ENCODE assay signal across 25 cellular contexts in the genomic region with DNA sequence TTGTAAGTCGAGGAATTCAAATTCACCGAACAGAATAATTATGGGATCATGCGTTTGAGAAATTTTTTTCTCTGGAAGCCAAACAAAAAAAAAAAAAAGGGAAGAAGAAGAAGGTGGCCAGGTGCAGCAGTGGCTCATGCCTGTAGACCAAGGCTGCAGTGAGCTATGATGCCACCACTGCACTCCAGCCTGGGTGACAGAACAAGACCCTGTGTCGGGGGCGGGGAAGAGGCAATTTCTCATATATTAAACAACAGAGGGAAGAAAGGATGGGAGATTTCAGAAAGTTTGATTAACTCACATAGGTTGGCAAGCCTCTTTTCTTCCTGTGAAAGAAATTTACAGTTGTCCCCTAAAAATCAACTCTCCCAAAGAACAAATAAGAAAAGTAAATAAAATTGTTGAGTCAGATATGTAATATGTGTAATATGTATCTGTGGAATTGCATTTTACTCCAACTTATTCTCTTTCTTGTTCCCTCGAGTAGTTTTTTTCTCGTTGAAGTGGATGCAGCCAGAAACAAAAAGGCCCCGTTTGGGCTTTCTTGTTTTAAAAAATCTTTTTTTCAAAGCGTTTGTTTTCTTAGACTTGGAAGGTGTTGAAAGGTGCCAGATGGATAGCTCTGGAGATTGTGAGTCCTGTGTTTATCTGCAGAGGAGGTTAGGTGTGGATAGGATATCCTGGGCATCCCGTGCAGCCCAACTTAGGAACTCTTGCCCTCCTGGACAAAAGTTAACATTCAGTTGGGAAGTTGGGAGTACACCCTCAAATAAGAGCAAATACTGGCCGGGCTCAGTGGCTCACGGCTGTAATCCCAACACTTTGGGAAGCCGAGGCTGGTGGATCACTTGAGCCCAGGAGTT.
"Had no signal": no experiment of that assay in that cellular context is flagged by ENCODE, and none has a peak within 500 bp of the region (broad histone marks: within the 10 kb centered on the region; RNA-seq: fewer than 3 reads in every experiment).

No MANE protein-coding gene starts in this region.

- H3K27ac ChIP-seq: cardiac muscle cell had no signal

- DNase-seq: activated B cell treated with CpG ODN at 0.5 μM for 24 hours; activated CD4-positive, alpha-beta T cell treated with anti-CD3 and anti-CD28 coated beads for 1 hour; activated CD4-positive, alpha-beta T cell treated with anti-CD3 and anti-CD28 coated beads, Interleukin-2, amount 10 ng/mL, durations not matched to agents 24 days and 14 days; activated CD4-positive, alpha-beta T cell treated with anti-CD3 and anti-CD28 coated beads, Interleukin-2, amount 50 U/mL, for 48 hours; activated CD8-positive, alpha-beta memory T cell treated with anti-CD3 and anti-CD28 coated beads, Interleukin-2, amount 10 ng/mL, durations not matched to agents 7 days and 5 days; activated effector memory CD4-positive, alpha-beta T cell treated with Interleukin-2 at 50 U/mL for 16 hours; activated naive CD4-positive, alpha-beta T cell; activated T-cell treated with anti-CD3 and anti-CD28 coated beads, Interleukin-2, amount 50 U/mL, for 24 hours; amygdala; KG1; NCI-H1092; NCI-H1417; NCI-H1930; NCI-H524; NCI-H748 treated with DMSO at 0.1 percent for 48 hours; SIG-M5; T-helper 2 cell; T1000 had no signal

- H3K4me3 Mint-ChIP-seq: activated B cell treated with CpG ODN at 0.5 μM for 24 hours; activated CD4-positive, alpha-beta T cell treated with anti-CD3 and anti-CD28 coated beads, Interleukin-2, amount 10 ng/mL, durations not matched to agents 24 days and 14 days; activated CD8-positive, alpha-beta memory T cell treated with anti-CD3 and anti-CD28 coated beads, Interleukin-2, amount 10 ng/mL, durations not matched to agents 7 days and 5 days; activated naive CD8-positive, alpha-beta T cell; activated T-cell treated with anti-CD3 and anti-CD28 coated beads, Interleukin-2, amount 50 U/mL, for 24 hours; activated T-helper 1 cell treated with anti-CD3 and anti-CD28 coated beads, Interleukin-12 subunit alpha, Interleukin-12 subunit beta, Interleukin-2, Interleukin-4 antibody, amounts not matched to agents 30 ng/mL and 10 ng/mL and 1 ng/mL, durations not matched to agents 14 hours and 24 hours and 36 hours; brain had no signal

- H3K4me3 ChIP-seq: cardiac muscle cell had no signal

- H3K27ac Mint-ChIP-seq: activated B cell treated with CpG ODN at 0.5 μM for 24 hours; activated CD4-positive, alpha-beta T cell treated with anti-CD3 and anti-CD28 coated beads, Interleukin-2, amount 10 ng/mL, durations not matched to agents 24 days and 14 days; activated CD8-positive, alpha-beta memory T cell treated with anti-CD3 and anti-CD28 coated beads, Interleukin-2, amount 10 ng/mL, durations not matched to agents 7 days and 5 days; activated naive CD8-positive, alpha-beta T cell; activated T-cell treated with anti-CD3 and anti-CD28 coated beads, Interleukin-2, amount 50 U/mL, for 24 hours; activated T-helper 1 cell treated with anti-CD3 and anti-CD28 coated beads, Interleukin-12 subunit alpha, Interleukin-12 subunit beta, Interleukin-2, Interleukin-4 antibody, amounts not matched to agents 30 ng/mL and 10 ng/mL and 1 ng/mL, durations not matched to agents 14 hours and 24 hours and 36 hours; brain had no signal

- H3K27me3 Mint-ChIP-seq: activated B cell treated with CpG ODN at 0.5 μM for 24 hours; activated naive CD8-positive, alpha-beta T cell; activated T-cell treated with anti-CD3 and anti-CD28 coated beads, Interleukin-2, amount 50 U/mL, for 24 hours had no signal

- H3K4me1 Mint-ChIP-seq: activated B cell treated with CpG ODN at 0.5 μM for 24 hours; activated CD4-positive, alpha-beta T cell treated with anti-CD3 and anti-CD28 coated beads, Interleukin-2, amount 10 ng/mL, durations not matched to agents 24 days and 14 days; activated CD8-positive, alpha-beta memory T cell treated with anti-CD3 and anti-CD28 coated beads, Interleukin-2, amount 10 ng/mL, durations not matched to agents 7 days and 5 days; brain had no signal

- H3K9me3 Mint-ChIP-seq: activated B cell treated with CpG ODN at 0.5 μM for 24 hours; activated CD4-positive, alpha-beta T cell treated with anti-CD3 and anti-CD28 coated beads, Interleukin-2, amount 10 ng/mL, durations not matched to agents 24 days and 14 days; activated T-cell treated with anti-CD3 and anti-CD28 coated beads, Interleukin-2, amount 50 U/mL, for 24 hours; activated T-helper 1 cell treated with anti-CD3 and anti-CD28 coated beads, Interleukin-12 subunit alpha, Interleukin-12 subunit beta, Interleukin-2, Interleukin-4 antibody, amounts not matched to agents 30 ng/mL and 10 ng/mL and 1 ng/mL, durations not matched to agents 14 hours and 24 hours and 36 hours had no signal

- FAIRE-seq: astrocyte, colon, TTC549 had no signal

- H3K27me3 ChIP-seq: cardiac muscle cell had no signal

- ATAC-seq: activated CD8-positive, alpha-beta memory T cell treated with anti-CD3 and anti-CD28 coated beads, Interleukin-2, amount 10 ng/mL, durations not matched to agents 7 days and 5 days had no signal

- H3K36me3 ChIP-seq: cardiac muscle cell had no signal

- H3K36me3 Mint-ChIP-seq: activated CD8-positive, alpha-beta memory T cell treated with anti-CD3 and anti-CD28 coated beads, Interleukin-2, amount 10 ng/mL, durations not matched to agents 7 days and 5 days; activated naive CD8-positive, alpha-beta T cell; brain had no signal
